Comparison of ENCODE assay signal across 27 cellular contexts in the genomic region with DNA sequence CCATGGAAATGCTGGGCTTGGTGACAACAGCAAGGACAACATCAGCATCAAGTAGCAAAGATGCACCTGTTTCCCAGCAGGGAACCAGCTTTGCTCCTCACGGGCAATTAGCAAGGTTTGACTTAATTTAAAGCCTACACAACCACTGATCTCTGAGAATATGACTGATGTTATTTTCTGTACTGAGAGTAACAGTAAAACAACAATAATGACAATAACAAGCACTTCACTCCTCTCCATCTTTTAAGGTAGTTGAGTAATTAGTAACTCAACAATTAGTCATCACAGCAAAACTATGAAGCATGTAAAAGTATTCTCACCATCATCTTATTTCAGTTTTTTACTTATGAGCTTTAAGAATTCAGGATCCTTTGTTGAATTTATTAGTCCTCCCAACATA. TPM values are rescaled to one million over a fixed set of nuclear protein-coding genes. Genes with fewer than 3 reads are reported as not detected.
"Had no signal": no experiment of that assay in that cellular context is flagged by ENCODE, and none has a peak within 500 bp of the region (broad histone marks: within the 10 kb centered on the region; RNA-seq: fewer than 3 reads in every experiment).

No MANE protein-coding gene starts in this region.

- H3K4me3 Mint-ChIP-seq: activated B cell treated with CpG ODN at 0.5 μM for 24 hours; activated CD4-positive, alpha-beta T cell treated with anti-CD3 and anti-CD28 coated beads, Interleukin-2, amount 10 ng/mL, durations not matched to agents 7 days and 5 days; activated CD8-positive, alpha-beta memory T cell treated with anti-CD3 and anti-CD28 coated beads, Interleukin-2, amount 10 ng/mL, durations not matched to agents 7 days and 5 days; activated CD8-positive, alpha-beta T cell treated with anti-CD3 and anti-CD28 coated beads for 36 hours; activated naive CD4-positive, alpha-beta T cell treated with anti-CD3 and anti-CD28 coated beads, Interleukin-2, amount 50 U/mL, for 24 hours; central memory CD8-positive, alpha-beta T cell; naive thymus-derived CD4-positive, alpha-beta T cell; neural crest cell; stimulated activated memory B cell treated with anti-CD40 and anti-IgM and Interleukin-4, amounts not matched to agents 10 μg/mL and 1 μg/mL and 100 μg/mL, for 72 hours had no signal

- H3K36me3 Mint-ChIP-seq: activated CD8-positive, alpha-beta memory T cell treated with anti-CD3 and anti-CD28 coated beads, Interleukin-2, amount 10 ng/mL, durations not matched to agents 7 days and 5 days; activated naive CD4-positive, alpha-beta T cell treated with anti-CD3 and anti-CD28 coated beads, Interleukin-2, amount 50 U/mL, for 24 hours; naive thymus-derived CD4-positive, alpha-beta T cell; stimulated activated memory B cell treated with anti-CD40 and anti-IgM and Interleukin-4, amounts not matched to agents 10 μg/mL and 1 μg/mL and 100 μg/mL, for 72 hours had no signal

- H3K9me3 Mint-ChIP-seq: activated CD4-positive, alpha-beta T cell treated with anti-CD3 and anti-CD28 coated beads, Interleukin-2, amount 10 ng/mL, durations not matched to agents 7 days and 5 days; activated CD8-positive, alpha-beta T cell treated with anti-CD3 and anti-CD28 coated beads for 36 hours; activated naive CD4-positive, alpha-beta T cell treated with anti-CD3 and anti-CD28 coated beads, Interleukin-2, amount 50 U/mL, for 24 hours; central memory CD8-positive, alpha-beta T cell; neural crest cell had no signal

- DNase-seq: activated B cell treated with CpG ODN at 0.5 μM for 24 hours; activated CD4-positive, alpha-beta T cell treated with anti-CD3 and anti-CD28 coated beads, Interleukin-2, amount 10 ng/mL, durations not matched to agents 7 days and 5 days; activated CD8-positive, alpha-beta memory T cell treated with anti-CD3 and anti-CD28 coated beads, Interleukin-2, amount 10 ng/mL, durations not matched to agents 7 days and 5 days; activated CD8-positive, alpha-beta T cell treated with anti-CD3 and anti-CD28 coated beads for 36 hours; activated gamma-delta T cell; activated T-cell treated with anti-CD3 and anti-CD28 coated beads for 4 hours; aorta; brain microvascular endothelial cell; effector memory CD4-positive, alpha-beta T cell; gastrocnemius medialis; hippocampal formation; kidney glomerular epithelial cell; left ventricle myocardium inferior; naive thymus-derived CD4-positive, alpha-beta T cell; occipital lobe; small intestine; stimulated activated CD4-positive, alpha-beta T cell treated with anti-CD3 and anti-CD28 coated beads, Interleukin-2, amount 100 ng/mL, for 24 hours; stomach; T1000; transverse colon had no signal

- H3K27me3 ChIP-seq: brain microvascular endothelial cell, esophagus muscularis mucosa, gastrocnemius medialis, stomach, suprapubic skin, transverse colon had no signal

- H3K9me3 ChIP-seq: esophagus muscularis mucosa, gastrocnemius medialis, left ventricle myocardium inferior, stomach, suprapubic skin, transverse colon had no signal

- ATAC-seq: activated CD8-positive, alpha-beta memory T cell treated with anti-CD3 and anti-CD28 coated beads, Interleukin-2, amount 10 ng/mL, durations not matched to agents 7 days and 5 days; activated CD8-positive, alpha-beta T cell treated with anti-CD3 and anti-CD28 coated beads for 36 hours; gastrocnemius medialis; naive thymus-derived CD4-positive, alpha-beta T cell; sciatic nerve; stimulated activated memory B cell treated with anti-CD40 and anti-IgM and Interleukin-4, amounts not matched to agents 10 μg/mL and 1 μg/mL and 100 μg/mL, for 72 hours had no signal

- H3K4me1 Mint-ChIP-seq: activated B cell treated with CpG ODN at 0.5 μM for 24 hours; activated CD4-positive, alpha-beta T cell treated with anti-CD3 and anti-CD28 coated beads, Interleukin-2, amount 10 ng/mL, durations not matched to agents 7 days and 5 days; activated CD8-positive, alpha-beta memory T cell treated with anti-CD3 and anti-CD28 coated beads, Interleukin-2, amount 10 ng/mL, durations not matched to agents 7 days and 5 days; activated naive CD4-positive, alpha-beta T cell treated with anti-CD3 and anti-CD28 coated beads, Interleukin-2, amount 50 U/mL, for 24 hours; central memory CD8-positive, alpha-beta T cell; naive thymus-derived CD4-positive, alpha-beta T cell; neural crest cell; stimulated activated memory B cell treated with anti-CD40 and anti-IgM and Interleukin-4, amounts not matched to agents 10 μg/mL and 1 μg/mL and 100 μg/mL, for 72 hours had no signal

- H3K27ac ChIP-seq: brain microvascular endothelial cell, esophagus muscularis mucosa, gastrocnemius medialis, left ventricle myocardium inferior, stomach, suprapubic skin, transverse colon had no signal

- H3K27ac Mint-ChIP-seq: activated B cell treated with CpG ODN at 0.5 μM for 24 hours; activated CD4-positive, alpha-beta T cell treated with anti-CD3 and anti-CD28 coated beads, Interleukin-2, amount 10 ng/mL, durations not matched to agents 7 days and 5 days; activated CD8-positive, alpha-beta memory T cell treated with anti-CD3 and anti-CD28 coated beads, Interleukin-2, amount 10 ng/mL, durations not matched to agents 7 days and 5 days; activated CD8-positive, alpha-beta T cell treated with anti-CD3 and anti-CD28 coated beads for 36 hours; activated naive CD4-positive, alpha-beta T cell treated with anti-CD3 and anti-CD28 coated beads, Interleukin-2, amount 50 U/mL, for 24 hours; naive thymus-derived CD4-positive, alpha-beta T cell; stimulated activated memory B cell treated with anti-CD40 and anti-IgM and Interleukin-4, amounts not matched to agents 10 μg/mL and 1 μg/mL and 100 μg/mL, for 72 hours had no signal

RNA-seq across cellular contexts. Expression of a gene that starts 37.3 kb away (rescaled TPM):
- total RNA-seq: activated B cell treated with CpG ODN at 0.5 μM for 24 hours had no signal
